15 cellular contexts compared by ENCODE assay signal in the genomic region with DNA sequence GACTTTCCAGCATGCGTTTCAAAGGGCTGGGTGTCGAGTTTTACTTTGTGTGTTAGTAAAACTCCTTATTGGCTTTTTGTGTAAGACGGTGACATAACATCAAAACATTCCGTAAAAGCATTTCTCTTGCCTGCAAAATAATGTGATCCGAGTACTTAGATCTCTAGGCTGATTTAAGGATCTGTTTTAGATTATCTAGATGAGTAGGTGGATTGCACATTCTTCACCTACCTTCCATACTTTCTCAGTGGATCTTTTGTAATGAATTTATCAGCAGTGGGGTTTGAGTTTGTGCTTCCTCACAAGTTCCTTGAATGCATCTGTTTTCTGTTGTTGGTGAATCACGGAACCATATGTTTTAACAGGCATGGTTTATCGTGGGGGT. TPM values are rescaled to one million over a fixed set of nuclear protein-coding genes. Genes with fewer than 3 reads are reported as not detected.
DNase-seq lines count a peak whose midpoint lies in the region; ATAC-seq and TF ChIP-seq lines count a peak whose summit lies in the region.
"Had no signal": no experiment of that assay in that cellular context is flagged by ENCODE, and none has a peak within 500 bp of the region (broad histone marks: within the 10 kb centered on the region; RNA-seq: fewer than 3 reads in every experiment).

No MANE protein-coding gene starts in this region.

- H3K27ac Mint-ChIP-seq in WTC11: 0 out of 2 replicates have a peak overlapping the region, but pooled peaks have one; percentile 12
- H3K27ac Mint-ChIP-seq: activated CD4-positive, alpha-beta T cell treated with anti-CD3 and anti-CD28 coated beads, Interleukin-2, amount 10 ng/mL, durations not matched to agents 7 days and 5 days had no signal

- H3K4me1 Mint-ChIP-seq in WTC11: no peaks in the 10 kb centered on the region

- peaks cover 9% of the 10 kb centered on the region for H3K36me3 ChIP-seq in osteoblast (ENCODE audit: insufficient read depth, low read length)
- H3K36me3 ChIP-seq: ovary had no signal

- H3K36me3 Mint-ChIP-seq in WTC11: 0 out of 2 replicates have a peak, but pooled peaks cover 3% of the 10 kb centered on the region

- no peak overlapping the region for H3K4me2 ChIP-seq in osteoblast (ENCODE audit: insufficient read depth, low read length)

- H4K20me1 ChIP-seq in osteoblast (ENCODE audit: insufficient read depth, low read length): peaks cover 37% of the 10 kb centered on the region

- H3K4me3 Mint-ChIP-seq in WTC11: no peak overlapping the region
- H3K4me3 Mint-ChIP-seq: activated CD4-positive, alpha-beta T cell treated with anti-CD3 and anti-CD28 coated beads, Interleukin-2, amount 10 ng/mL, durations not matched to agents 7 days and 5 days had no signal

- POLR2A ChIA-PET in WTC11 (lab: Charles Lee): no interaction called here

- CTCF ChIA-PET in WTC11 (lab: Charles Lee): no interaction called here

- H3K9me3 Mint-ChIP-seq in WTC11: no peaks in the 10 kb centered on the region
- H3K9me3 Mint-ChIP-seq: activated CD4-positive, alpha-beta T cell treated with anti-CD3 and anti-CD28 coated beads, Interleukin-2, amount 10 ng/mL, durations not matched to agents 7 days and 5 days had no signal

- peak; percentile 63 for DNase-seq in EH (ENCODE audit: low read depth)
- DNase-seq in WTC11 (ENCODE audit: low spot score): no peak
- peak; percentile 49 for DNase-seq in fibroblast of villous mesenchyme (ENCODE audit: low read depth)
- DNase-seq in osteoblast (ENCODE audit: insufficient read length, low spot score, missing footprints): peak; percentile 53
- no peak for DNase-seq in NCI-H2081 (lab: John Stamatoyannopoulos, UW)
- DNase-seq in retina: no peak
- DNase-seq: activated CD4-positive, alpha-beta T cell treated with anti-CD3 and anti-CD28 coated beads, Interleukin-2, amount 10 ng/mL, durations not matched to agents 7 days and 5 days; anterior cingulate cortex; foreskin melanocyte; Karpas-422; NCI-H774; ovary; stimulated activated CD4-positive, alpha-beta T cell treated with anti-CD3 and anti-CD28 coated beads, Interleukin-4, amount 100 ng/mL, for 1 hour had no signal

- H3K27me3 Mint-ChIP-seq in WTC11 (ENCODE audit: low read depth): no peaks in the 10 kb centered on the region
- H3K27me3 Mint-ChIP-seq: activated CD4-positive, alpha-beta T cell treated with anti-CD3 and anti-CD28 coated beads, Interleukin-2, amount 10 ng/mL, durations not matched to agents 7 days and 5 days had no signal

- H3K27me3 ChIP-seq in osteoblast (ENCODE audit: insufficient read depth, low read length): no peaks in the 10 kb centered on the region
- H3K27me3 ChIP-seq: ovary had no signal

- H2AFZ ChIP-seq in osteoblast (ENCODE audit: low read length): no peak overlapping the region

- H3K4me3 ChIP-seq in fibroblast of villous mesenchyme (ENCODE audit: low read depth, low read length) (no peak overlapping the region), osteoblast (ENCODE audit: insufficient read depth, low read length) (no peak overlapping the region)
- H3K4me3 ChIP-seq: ovary had no signal

- H3K27ac ChIP-seq in osteoblast (ENCODE audit: low read depth, low read length): no peak overlapping the region
- H3K27ac ChIP-seq: ovary had no signal

- TF ChIP-seq CTCF in WTC11 (IDR thresholded peaks at IDR 0.05) (no peak), fibroblast of villous mesenchyme (IDR thresholded peaks at IDR 0.05; ENCODE audit: insufficient read depth, low read depth, low read length) (no peak), osteoblast (IDR thresholded peaks at IDR 0.05; ENCODE audit: extremely low read depth, low read depth, low read length) (no peak)

- H3K4me1 ChIP-seq in osteoblast (ENCODE audit: insufficient read depth, low read length): peaks cover 15% of the 10 kb centered on the region

- no peak for ATAC-seq in WTC11
- no peak for ATAC-seq in HG03139 (IDR thresholded peaks at IDR 0.05; ENCODE audit: unreplicated experiment)
- ATAC-seq in GM18502 (IDR thresholded peaks at IDR 0.05; ENCODE audit: poor library complexity, unreplicated experiment): no peak

- no peaks in the 10 kb centered on the region for H3K9me3 ChIP-seq in osteoblast (ENCODE audit: low read depth, low read length)
- H3K9me3 ChIP-seq: ovary had no signal

- H3K79me2 ChIP-seq in osteoblast (ENCODE audit: insufficient read depth, low read length): peaks cover 98% of the 10 kb centered on the region

TF ChIP-seq in WTC11, 78 proteins besides CTCF, POLR2A, EP300 and RAD21 (continues in another document):
- TF ChIP-seq, protein P1, sequence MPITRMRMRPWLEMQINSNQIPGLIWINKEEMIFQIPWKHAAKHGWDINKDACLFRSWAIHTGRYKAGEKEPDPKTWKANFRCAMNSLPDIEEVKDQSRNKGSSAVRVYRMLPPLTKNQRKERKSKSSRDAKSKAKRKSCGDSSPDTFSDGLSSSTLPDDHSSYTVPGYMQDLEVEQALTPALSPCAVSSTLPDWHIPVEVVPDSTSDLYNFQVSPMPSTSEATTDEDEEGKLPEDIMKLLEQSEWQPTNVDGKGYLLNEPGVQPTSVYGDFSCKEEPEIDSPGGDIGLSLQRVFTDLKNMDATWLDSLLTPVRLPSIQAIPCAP (CRISPR knock-in tag; IDR thresholded peaks at IDR 0.05): no peak
- TF ChIP-seq NR2C2 (CRISPR knock-in tag; IDR thresholded peaks at IDR 0.05) (no peak), GTF2I (CRISPR knock-in tag; conservative IDR thresholded peaks at IDR 0.05) (no peak), ZBTB21 (CRISPR knock-in tag; IDR thresholded peaks at IDR 0.05; ENCODE audit: borderline replicate concordance) (no peak), SMAD3 (CRISPR knock-in tag; IDR thresholded peaks at IDR 0.05; ENCODE audit: borderline replicate concordance) (no peak)
- TF ChIP-seq, protein P2, sequence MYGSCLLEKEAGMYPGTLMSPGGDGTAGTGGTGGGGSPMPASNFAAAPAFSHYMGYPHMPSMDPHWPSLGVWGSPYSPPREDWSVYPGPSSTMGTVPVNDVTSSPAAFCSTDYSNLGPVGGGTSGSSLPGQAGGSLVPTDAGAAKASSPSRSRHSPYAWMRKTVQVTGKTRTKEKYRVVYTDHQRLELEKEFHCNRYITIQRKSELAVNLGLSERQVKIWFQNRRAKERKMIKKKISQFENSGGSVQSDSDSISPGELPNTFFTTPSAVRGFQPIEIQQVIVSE (CRISPR knock-in tag; IDR thresholded peaks at IDR 0.05; ENCODE audit: borderline replicate concordance): no peak
- TF ChIP-seq, protein P3, sequence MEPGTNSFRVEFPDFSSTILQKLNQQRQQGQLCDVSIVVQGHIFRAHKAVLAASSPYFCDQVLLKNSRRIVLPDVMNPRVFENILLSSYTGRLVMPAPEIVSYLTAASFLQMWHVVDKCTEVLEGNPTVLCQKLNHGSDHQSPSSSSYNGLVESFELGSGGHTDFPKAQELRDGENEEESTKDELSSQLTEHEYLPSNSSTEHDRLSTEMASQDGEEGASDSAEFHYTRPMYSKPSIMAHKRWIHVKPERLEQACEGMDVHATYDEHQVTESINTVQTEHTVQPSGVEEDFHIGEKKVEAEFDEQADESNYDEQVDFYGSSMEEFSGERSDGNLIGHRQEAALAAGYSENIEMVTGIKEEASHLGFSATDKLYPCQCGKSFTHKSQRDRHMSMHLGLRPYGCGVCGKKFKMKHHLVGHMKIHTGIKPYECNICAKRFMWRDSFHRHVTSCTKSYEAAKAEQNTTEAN (CRISPR knock-in tag; IDR thresholded peaks at IDR 0.05): no peak
- TF ChIP-seq, protein P4, sequence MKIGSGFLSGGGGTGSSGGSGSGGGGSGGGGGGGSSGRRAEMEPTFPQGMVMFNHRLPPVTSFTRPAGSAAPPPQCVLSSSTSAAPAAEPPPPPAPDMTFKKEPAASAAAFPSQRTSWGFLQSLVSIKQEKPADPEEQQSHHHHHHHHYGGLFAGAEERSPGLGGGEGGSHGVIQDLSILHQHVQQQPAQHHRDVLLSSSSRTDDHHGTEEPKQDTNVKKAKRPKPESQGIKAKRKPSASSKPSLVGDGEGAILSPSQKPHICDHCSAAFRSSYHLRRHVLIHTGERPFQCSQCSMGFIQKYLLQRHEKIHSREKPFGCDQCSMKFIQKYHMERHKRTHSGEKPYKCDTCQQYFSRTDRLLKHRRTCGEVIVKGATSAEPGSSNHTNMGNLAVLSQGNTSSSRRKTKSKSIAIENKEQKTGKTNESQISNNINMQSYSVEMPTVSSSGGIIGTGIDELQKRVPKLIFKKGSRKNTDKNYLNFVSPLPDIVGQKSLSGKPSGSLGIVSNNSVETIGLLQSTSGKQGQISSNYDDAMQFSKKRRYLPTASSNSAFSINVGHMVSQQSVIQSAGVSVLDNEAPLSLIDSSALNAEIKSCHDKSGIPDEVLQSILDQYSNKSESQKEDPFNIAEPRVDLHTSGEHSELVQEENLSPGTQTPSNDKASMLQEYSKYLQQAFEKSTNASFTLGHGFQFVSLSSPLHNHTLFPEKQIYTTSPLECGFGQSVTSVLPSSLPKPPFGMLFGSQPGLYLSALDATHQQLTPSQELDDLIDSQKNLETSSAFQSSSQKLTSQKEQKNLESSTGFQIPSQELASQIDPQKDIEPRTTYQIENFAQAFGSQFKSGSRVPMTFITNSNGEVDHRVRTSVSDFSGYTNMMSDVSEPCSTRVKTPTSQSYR (CRISPR knock-in tag; IDR thresholded peaks at IDR 0.05): no peak
- TF ChIP-seq, protein P5, sequence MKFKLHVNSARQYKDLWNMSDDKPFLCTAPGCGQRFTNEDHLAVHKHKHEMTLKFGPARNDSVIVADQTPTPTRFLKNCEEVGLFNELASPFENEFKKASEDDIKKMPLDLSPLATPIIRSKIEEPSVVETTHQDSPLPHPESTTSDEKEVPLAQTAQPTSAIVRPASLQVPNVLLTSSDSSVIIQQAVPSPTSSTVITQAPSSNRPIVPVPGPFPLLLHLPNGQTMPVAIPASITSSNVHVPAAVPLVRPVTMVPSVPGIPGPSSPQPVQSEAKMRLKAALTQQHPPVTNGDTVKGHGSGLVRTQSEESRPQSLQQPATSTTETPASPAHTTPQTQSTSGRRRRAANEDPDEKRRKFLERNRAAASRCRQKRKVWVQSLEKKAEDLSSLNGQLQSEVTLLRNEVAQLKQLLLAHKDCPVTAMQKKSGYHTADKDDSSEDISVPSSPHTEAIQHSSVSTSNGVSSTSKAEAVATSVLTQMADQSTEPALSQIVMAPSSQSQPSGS (CRISPR knock-in tag; IDR thresholded peaks at IDR 0.05; ENCODE audit: borderline replicate concordance, low read depth): no peak

RNA-seq across cellular contexts. Expression of a gene that starts 7.6 kb away (rescaled TPM):
- total RNA-seq in WTC11 (2021): 17.1 to 18.1 TPM (median 17.6 TPM) in 3 replicates
- total RNA-seq in fibroblast of villous mesenchyme: 43.8 and 61.7 TPM in 2 replicates
- total RNA-seq in osteoblast: 71.9 and 81.8 TPM in 2 replicates

Comparison
In these comparisons a context has a peak if more than half of its experiments do, and no peak if none do; other contexts are left out.
1. DNase-seq: peak in EH (single experiment), fibroblast of villous mesenchyme (single experiment) and osteoblast (single experiment); none in WTC11 (single experiment), NCI-H2081 (0 of 2) and retina (single experiment).